Comparison of ENCODE assay signal across 15 cellular contexts in the genomic region with DNA sequence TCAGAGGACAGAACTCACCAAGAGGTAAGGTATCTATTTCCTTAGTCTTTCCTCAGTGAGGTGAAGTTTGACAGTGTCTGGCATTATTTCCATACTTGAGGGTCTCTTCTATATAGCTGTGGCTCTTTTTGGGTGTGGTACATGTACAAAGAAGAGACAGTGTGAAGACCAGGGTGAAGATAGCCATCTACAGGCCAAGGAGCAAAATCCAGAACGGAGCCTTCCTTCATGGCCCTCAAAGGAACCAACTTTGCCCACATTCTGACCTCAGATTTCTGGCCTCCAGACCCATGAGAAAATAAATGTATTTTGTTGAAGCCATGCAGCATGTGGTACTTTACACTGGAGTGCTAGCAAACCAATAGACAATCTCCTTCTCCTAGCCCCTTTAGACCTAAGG.
"Had no signal": no experiment of that assay in that cellular context is flagged by ENCODE, and none has a peak within 500 bp of the region (broad histone marks: within the 10 kb centered on the region; RNA-seq: fewer than 3 reads in every experiment).

No MANE protein-coding gene starts in this region.

- H3K4me1 ChIP-seq: prostate gland, right lobe of liver had no signal

- H3K36me3 ChIP-seq: prostate gland, right lobe of liver had no signal

- H3K27ac Mint-ChIP-seq: endodermal cell; natural killer cell; stimulated activated naive B cell treated with anti-CD40 and anti-IgM and Interleukin-4, amounts not matched to agents 10 μg/mL and 1 μg/mL and 100 μg/mL, for 72 hours; type B pancreatic cell; WTC11 had no signal

- H3K27ac ChIP-seq: prostate gland, right lobe of liver had no signal

- ATAC-seq: esophagus mucosa; left cardiac atrium; natural killer cell; right lobe of liver; stimulated activated naive B cell treated with anti-CD40 and anti-IgM and Interleukin-4, amounts not matched to agents 10 μg/mL and 1 μg/mL and 100 μg/mL, for 72 hours; WTC11 had no signal

- DNase-seq: activated CD4-positive, alpha-beta T cell treated with anti-CD3 and anti-CD28 coated beads for 48 hours; activated naive CD4-positive, alpha-beta T cell treated with anti-CD3 and anti-CD28 coated beads, Interleukin-2, amount 50 U/mL, for 16 hours; amygdala; endodermal cell; left cardiac atrium; natural killer cell; occipital lobe; right lobe of liver; stimulated activated naive B cell treated with anti-CD40 and anti-IgM and Interleukin-4, amounts not matched to agents 10 μg/mL and 1 μg/mL and 100 μg/mL, for 72 hours; T-helper 1 cell had no signal

- H3K4me3 ChIP-seq: lung, prostate gland, right lobe of liver had no signal

- H3K36me3 Mint-ChIP-seq: natural killer cell; stimulated activated naive B cell treated with anti-CD40 and anti-IgM and Interleukin-4, amounts not matched to agents 10 μg/mL and 1 μg/mL and 100 μg/mL, for 72 hours; type B pancreatic cell; WTC11 had no signal

- H3K9me3 ChIP-seq: prostate gland, right lobe of liver had no signal

- H3K27me3 ChIP-seq: right lobe of liver had no signal

- H3K27me3 Mint-ChIP-seq: stimulated activated naive B cell treated with anti-CD40 and anti-IgM and Interleukin-4, amounts not matched to agents 10 μg/mL and 1 μg/mL and 100 μg/mL, for 72 hours; type B pancreatic cell had no signal

- H3K9me3 Mint-ChIP-seq: endodermal cell; stimulated activated naive B cell treated with anti-CD40 and anti-IgM and Interleukin-4, amounts not matched to agents 10 μg/mL and 1 μg/mL and 100 μg/mL, for 72 hours; type B pancreatic cell; WTC11 had no signal

- H3K4me3 Mint-ChIP-seq: endodermal cell; natural killer cell; stimulated activated naive B cell treated with anti-CD40 and anti-IgM and Interleukin-4, amounts not matched to agents 10 μg/mL and 1 μg/mL and 100 μg/mL, for 72 hours; type B pancreatic cell; WTC11 had no signal

- H3K4me1 Mint-ChIP-seq: endodermal cell, natural killer cell, WTC11 had no signal
